1 cellular context compared by ENCODE assay signal in the genomic region with DNA sequence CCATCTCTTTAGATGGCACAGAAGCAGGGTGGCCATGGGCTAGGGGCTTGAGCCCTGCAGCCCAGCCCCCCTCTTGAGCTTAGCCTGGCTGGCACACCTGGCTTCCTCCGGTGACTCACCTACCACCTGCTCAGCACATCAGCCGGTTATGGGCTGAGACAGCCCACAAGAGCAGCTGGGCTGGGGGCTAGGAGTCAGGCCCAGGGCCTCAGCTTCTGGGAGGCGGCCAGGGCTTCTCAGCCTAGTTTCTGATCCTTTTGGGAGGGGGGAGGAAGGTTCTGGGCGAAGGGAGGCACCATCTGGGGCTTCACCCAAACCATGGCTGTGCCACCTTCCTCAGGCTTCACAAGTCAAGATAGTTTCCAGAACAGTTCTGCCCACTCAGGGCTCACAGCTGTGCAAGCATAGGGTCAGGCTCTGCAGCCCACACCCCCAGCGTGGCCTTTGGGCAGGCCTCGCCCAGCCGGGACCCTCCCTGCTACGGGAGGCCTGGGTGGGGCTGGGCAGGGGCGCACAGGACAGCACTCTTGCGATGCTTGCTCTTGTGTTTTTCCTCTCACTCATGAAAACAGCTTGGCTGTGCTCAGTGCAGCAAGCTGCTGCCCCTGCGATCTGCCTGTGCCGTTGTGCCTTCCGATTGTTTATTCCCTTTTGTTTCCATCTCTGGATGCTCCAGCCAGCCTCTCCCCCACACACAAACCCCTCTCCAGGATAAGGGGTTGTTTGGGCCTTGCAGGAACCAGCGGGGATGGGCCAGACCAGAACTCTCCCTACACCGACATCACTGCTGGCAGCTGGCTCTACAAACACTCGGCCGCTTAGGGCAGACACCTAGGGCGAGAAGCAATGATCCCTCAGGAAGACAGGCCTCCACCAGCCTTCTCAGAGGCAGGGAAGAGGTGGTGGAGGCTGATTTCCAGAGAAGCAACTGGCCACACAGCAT.
TF ChIP-seq lines count a peak whose summit lies in the region.

No MANE protein-coding gene starts in this region.

TF ChIP-seq in IMR-90, 13 proteins besides CTCF, POLR2A, EP300 and RAD21 (continued from another document):
- TF ChIP-seq, protein P1, sequence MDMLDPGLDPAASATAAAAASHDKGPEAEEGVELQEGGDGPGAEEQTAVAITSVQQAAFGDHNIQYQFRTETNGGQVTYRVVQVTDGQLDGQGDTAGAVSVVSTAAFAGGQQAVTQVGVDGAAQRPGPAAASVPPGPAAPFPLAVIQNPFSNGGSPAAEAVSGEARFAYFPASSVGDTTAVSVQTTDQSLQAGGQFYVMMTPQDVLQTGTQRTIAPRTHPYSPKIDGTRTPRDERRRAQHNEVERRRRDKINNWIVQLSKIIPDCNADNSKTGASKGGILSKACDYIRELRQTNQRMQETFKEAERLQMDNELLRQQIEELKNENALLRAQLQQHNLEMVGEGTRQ (IDR thresholded peaks at IDR 0.05; ENCODE audit: low read depth, low read length), result no peak
- no peak for TF ChIP-seq MAZ (IDR thresholded peaks at IDR 0.05; ENCODE audit: borderline replicate concordance, low read depth, low read length)
- TF ChIP-seq MAFK (IDR thresholded peaks at IDR 0.05; ENCODE audit: low read depth, low read length), result no peak
- no peak for TF ChIP-seq CEBPB (IDR thresholded peaks at IDR 0.05; ENCODE audit: low read depth, low read length)
- TF ChIP-seq RCOR1 (IDR thresholded peaks at IDR 0.05; ENCODE audit: insufficient replicate concordance, low read length), result no peak
